Comparison of ENCODE assay signal across 8 cellular contexts in genomic region chr6:89411019-89411268, GRCh38.
DNase-seq lines count a peak whose midpoint lies in the region; ATAC-seq and TF ChIP-seq lines count a peak whose summit lies in the region.
"Had no signal": no experiment of that assay in that cellular context is flagged by ENCODE, and none has a peak within 500 bp of the region (broad histone marks: within the 10 kb centered on the region; RNA-seq: fewer than 3 reads in every experiment).

No MANE protein-coding gene starts in this region.

- H3K36me3 Mint-ChIP-seq in activated naive CD8-positive, alpha-beta T cell treated with anti-CD3 and anti-CD28 coated beads, Interleukin-2, amount 50 U/mL, for 24 hours (ENCODE audit: low read depth): no peaks in the 10 kb centered on the region
- no peaks in the 10 kb centered on the region for H3K36me3 Mint-ChIP-seq in stimulated activated memory B cell treated with anti-CD40 and anti-IgM and Interleukin-4, amounts not matched to agents 10 μg/mL and 1 μg/mL and 100 μg/mL, for 72 hours

- H3K36me3 ChIP-seq in HUES6 (ENCODE audit: control insufficient read depth, insufficient read depth, low read length) (no peaks in the 10 kb centered on the region), iPS-20b (ENCODE audit: insufficient read depth, low read depth, low read length) (no peaks in the 10 kb centered on the region)
- H3K36me3 ChIP-seq: SJSA1 had no signal

- no peak overlapping the region for H3K9ac ChIP-seq in HUES6 (ENCODE audit: low read length)
- H3K9ac ChIP-seq in iPS-20b (ENCODE audit: low read depth, low read length): peak overlapping the region; percentile 72; the same call in 1 of the 2 replicates

- no peaks in the 10 kb centered on the region for H3K9me3 ChIP-seq in HUES6 (ENCODE audit: control insufficient read depth, insufficient read depth, low read depth, low read length)
- no peaks in the 10 kb centered on the region for H3K9me3 ChIP-seq in iPS-20b (ENCODE audit: insufficient read depth, low read depth, low read length)
- H3K9me3 ChIP-seq: SJSA1 had no signal

- peaks cover 23% of the 10 kb centered on the region for H3K4me1 Mint-ChIP-seq in activated naive CD8-positive, alpha-beta T cell treated with anti-CD3 and anti-CD28 coated beads, Interleukin-2, amount 50 U/mL, for 24 hours
- H3K4me1 Mint-ChIP-seq in stimulated activated memory B cell treated with anti-CD40 and anti-IgM and Interleukin-4, amounts not matched to agents 10 μg/mL and 1 μg/mL and 100 μg/mL, for 72 hours: peaks cover 25% of the 10 kb centered on the region

- DNase-seq in GM13977 (ENCODE audit: low spot score) (peak; percentile 33), foreskin melanocyte (no peak)
- DNase-seq in activated naive CD8-positive, alpha-beta T cell treated with anti-CD3 and anti-CD28 coated beads, Interleukin-2, amount 50 U/mL, for 24 hours: peak; percentile 21

- H3K27me3 ChIP-seq in HUES6 (ENCODE audit: control insufficient read depth, insufficient read depth, low read length) (peaks cover 68% of the 10 kb centered on the region), iPS-20b (ENCODE audit: insufficient read depth, low read length) (peaks cover 49% of the 10 kb centered on the region)

- H3K27ac ChIP-seq in HUES6 (ENCODE audit: low read depth, low read length) (no peak overlapping the region), iPS-20b (ENCODE audit: low read length) (no peak overlapping the region)
- H3K27ac ChIP-seq: SJSA1 had no signal

- H3K27me3 Mint-ChIP-seq in activated naive CD8-positive, alpha-beta T cell treated with anti-CD3 and anti-CD28 coated beads, Interleukin-2, amount 50 U/mL, for 24 hours: peaks cover 4% of the 10 kb centered on the region
- H3K27me3 Mint-ChIP-seq in stimulated activated memory B cell treated with anti-CD40 and anti-IgM and Interleukin-4, amounts not matched to agents 10 μg/mL and 1 μg/mL and 100 μg/mL, for 72 hours: peaks cover 11% of the 10 kb centered on the region

- H3K4me3 ChIP-seq in HUES6 (ENCODE audit: low read depth, low read length) (peak overlapping the region; percentile 74), iPS-20b (ENCODE audit: low read length) (peak overlapping the region; percentile 85)

- H3K27ac Mint-ChIP-seq in activated naive CD8-positive, alpha-beta T cell treated with anti-CD3 and anti-CD28 coated beads, Interleukin-2, amount 50 U/mL, for 24 hours: peak overlapping the region; percentile 56
- peak overlapping the region; percentile 94 for H3K27ac Mint-ChIP-seq in stimulated activated memory B cell treated with anti-CD40 and anti-IgM and Interleukin-4, amounts not matched to agents 10 μg/mL and 1 μg/mL and 100 μg/mL, for 72 hours

- ATAC-seq in activated naive CD8-positive, alpha-beta T cell treated with anti-CD3 and anti-CD28 coated beads, Interleukin-2, amount 50 U/mL, for 24 hours: no peak
- ATAC-seq in stimulated activated memory B cell treated with anti-CD40 and anti-IgM and Interleukin-4, amounts not matched to agents 10 μg/mL and 1 μg/mL and 100 μg/mL, for 72 hours: no peak
- ATAC-seq in GM18873 (IDR thresholded peaks at IDR 0.05; ENCODE audit: low FRiP score, unreplicated experiment): no peak

- TF ChIP-seq CTCF in GM13977 (IDR thresholded peaks at IDR 0.05; ENCODE audit: extremely low read depth, insufficient read depth, missing control alignments): no peak

- H3K4me1 ChIP-seq in HUES6 (ENCODE audit: control insufficient read depth, insufficient read depth, low read length) (peaks cover 30% of the 10 kb centered on the region), iPS-20b (ENCODE audit: insufficient read depth, low read length) (peaks cover 39% of the 10 kb centered on the region; the same call in 1 of the 2 replicates)

- in situ Hi-C loops in GM13977 (cut with MboI; ENCODE audit: low pct_unique_long_range_greater_than_20kb, low sequenced_read_pairs, unreplicated experiment): no loop called here

- no peaks in the 10 kb centered on the region for H3K9me3 Mint-ChIP-seq in activated naive CD8-positive, alpha-beta T cell treated with anti-CD3 and anti-CD28 coated beads, Interleukin-2, amount 50 U/mL, for 24 hours
- no peaks in the 10 kb centered on the region for H3K9me3 Mint-ChIP-seq in stimulated activated memory B cell treated with anti-CD40 and anti-IgM and Interleukin-4, amounts not matched to agents 10 μg/mL and 1 μg/mL and 100 μg/mL, for 72 hours

- peak overlapping the region; percentile 80 for H3K4me3 Mint-ChIP-seq in activated naive CD8-positive, alpha-beta T cell treated with anti-CD3 and anti-CD28 coated beads, Interleukin-2, amount 50 U/mL, for 24 hours
- H3K4me3 Mint-ChIP-seq in stimulated activated memory B cell treated with anti-CD40 and anti-IgM and Interleukin-4, amounts not matched to agents 10 μg/mL and 1 μg/mL and 100 μg/mL, for 72 hours: peak overlapping the region; percentile 83
